In the genomic region with DNA sequence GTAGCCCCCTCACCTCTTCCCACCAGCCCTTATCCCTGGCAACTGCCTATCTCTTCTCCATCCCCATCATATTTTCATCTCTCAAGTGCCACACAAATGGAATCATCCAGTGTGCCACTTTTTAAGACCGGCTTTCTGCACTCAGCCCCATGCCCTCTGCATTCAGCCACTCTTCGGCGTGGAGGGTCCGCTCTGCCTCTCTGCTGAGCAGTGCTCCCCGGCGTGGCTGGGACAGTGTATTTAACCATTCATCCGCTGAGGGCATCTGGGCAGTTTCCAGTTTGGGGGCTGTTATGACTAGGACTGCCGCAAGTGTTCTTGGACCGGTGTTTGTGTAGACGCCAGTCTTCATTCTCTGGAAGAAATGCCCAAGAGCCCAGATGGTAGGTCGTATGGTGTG, we compare ENCODE assay signal across 20 cellular contexts.
"Had no signal": no experiment of that assay in that cellular context is flagged by ENCODE, and none has a peak within 500 bp of the region (broad histone marks: within the 10 kb centered on the region; RNA-seq: fewer than 3 reads in every experiment).

No MANE protein-coding gene starts in this region.

- H3K9me3 ChIP-seq: gastrocnemius medialis, heart right ventricle, spleen, tibial nerve, upper lobe of right lung had no signal

- DNase-seq: cortex of kidney; effector memory CD4-positive, alpha-beta T cell; gastrocnemius medialis; heart right ventricle; hypothalamus; islet precursor cell; mammary epithelial cell; naive thymus-derived CD8-positive, alpha-beta T cell; spleen; stimulated activated CD4-positive, alpha-beta T cell treated with anti-CD3 and anti-CD28 coated beads, Interleukin-15, amount 100 ng/mL, for 24 hours; stimulated activated CD4-positive, alpha-beta T cell treated with anti-CD3 and anti-CD28 coated beads, Interleukin-1b, Interleukin-23, amount 100 ng/mL, for 48 hours; stimulated activated CD4-positive, alpha-beta T cell treated with anti-CD3 and anti-CD28 coated beads, Interleukin-4, amount 100 ng/mL, for 24 hours; upper lobe of right lung had no signal

- H3K36me3 Mint-ChIP-seq: naive thymus-derived CD8-positive, alpha-beta T cell had no signal

- H3K9me3 Mint-ChIP-seq: naive thymus-derived CD8-positive, alpha-beta T cell; stimulated activated memory B cell treated with anti-CD40 and anti-IgM and Interleukin-4, amounts not matched to agents 10 μg/mL and 1 μg/mL and 100 μg/mL, for 72 hours; stimulated activated naive CD8-positive, alpha-beta T cell treated with anti-CD3 and anti-CD28 coated beads, Interleukin-15, Interleukin-2, amounts not matched to agents 100 ng/mL and 50 ng/mL, for 24 hours had no signal

- ATAC-seq: esophagus mucosa; gastrocnemius medialis; heart right ventricle; left lobe of liver; naive thymus-derived CD8-positive, alpha-beta T cell; sciatic nerve; stimulated activated memory B cell treated with anti-CD40 and anti-IgM and Interleukin-4, amounts not matched to agents 10 μg/mL and 1 μg/mL and 100 μg/mL, for 72 hours; upper lobe of right lung had no signal

- H3K27me3 Mint-ChIP-seq: stimulated activated memory B cell treated with anti-CD40 and anti-IgM and Interleukin-4, amounts not matched to agents 10 μg/mL and 1 μg/mL and 100 μg/mL, for 72 hours; stimulated activated naive CD8-positive, alpha-beta T cell treated with anti-CD3 and anti-CD28 coated beads, Interleukin-15, Interleukin-2, amounts not matched to agents 100 ng/mL and 50 ng/mL, for 24 hours had no signal

- H3K4me3 ChIP-seq: dorsolateral prefrontal cortex, gastrocnemius medialis, heart right ventricle, spleen, tibial nerve, upper lobe of right lung had no signal

- H3K27ac Mint-ChIP-seq: stimulated activated memory B cell treated with anti-CD40 and anti-IgM and Interleukin-4, amounts not matched to agents 10 μg/mL and 1 μg/mL and 100 μg/mL, for 72 hours; stimulated activated naive CD8-positive, alpha-beta T cell treated with anti-CD3 and anti-CD28 coated beads, Interleukin-15, Interleukin-2, amounts not matched to agents 100 ng/mL and 50 ng/mL, for 24 hours had no signal

- H3K4me3 Mint-ChIP-seq: naive thymus-derived CD8-positive, alpha-beta T cell; stimulated activated memory B cell treated with anti-CD40 and anti-IgM and Interleukin-4, amounts not matched to agents 10 μg/mL and 1 μg/mL and 100 μg/mL, for 72 hours; stimulated activated naive CD8-positive, alpha-beta T cell treated with anti-CD3 and anti-CD28 coated beads, Interleukin-15, Interleukin-2, amounts not matched to agents 100 ng/mL and 50 ng/mL, for 24 hours had no signal

- H3K36me3 ChIP-seq: gastrocnemius medialis, heart right ventricle, spleen, tibial nerve, upper lobe of right lung had no signal

- H3K27me3 ChIP-seq: dorsolateral prefrontal cortex, gastrocnemius medialis, heart right ventricle, spleen, tibial nerve, upper lobe of right lung had no signal

- H3K27ac ChIP-seq: gastrocnemius medialis, heart right ventricle, spleen, tibial nerve, upper lobe of right lung had no signal

- H3K4me1 ChIP-seq: gastrocnemius medialis, upper lobe of right lung had no signal
